ENCODE assay signal across 8 cellular contexts in the genomic region with DNA sequence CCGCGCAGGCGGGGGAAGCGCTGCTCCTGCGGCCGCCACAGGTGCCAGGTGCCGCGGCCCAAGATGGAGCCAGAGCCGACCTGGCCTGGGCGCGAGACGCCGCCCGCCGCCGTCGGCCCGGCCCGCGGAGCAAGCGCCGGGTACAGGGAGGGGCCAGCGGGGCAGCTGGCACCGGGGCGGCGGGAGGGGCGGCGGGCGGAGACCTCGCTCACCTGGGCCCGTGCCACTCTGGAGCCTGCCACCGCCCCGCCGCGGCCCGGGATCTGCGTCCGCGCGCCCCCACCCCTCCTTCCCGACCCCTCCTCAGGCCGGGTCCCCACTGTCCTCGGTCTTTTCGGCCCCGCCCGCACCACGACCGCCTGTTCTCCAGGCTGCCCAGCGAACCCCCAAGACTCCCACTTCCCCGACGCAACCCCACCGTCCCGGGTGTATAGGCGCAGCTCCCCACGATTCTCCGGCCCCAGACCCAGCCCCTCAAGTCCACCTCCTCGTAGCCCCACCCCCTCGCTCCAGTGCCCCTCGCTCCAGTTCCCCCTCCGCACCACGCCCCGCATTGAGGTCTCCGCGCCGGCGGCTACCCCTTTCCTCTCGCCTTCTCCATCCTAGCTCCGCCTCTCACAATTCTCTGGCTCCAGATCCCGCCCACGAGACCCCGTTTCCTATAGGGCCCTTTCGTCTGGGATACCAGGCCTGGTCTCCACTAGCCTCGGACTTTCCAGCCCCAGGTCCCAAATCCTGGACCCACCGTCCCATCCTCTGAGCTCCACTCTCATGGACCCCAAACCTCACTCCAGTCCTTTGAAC. TPM values are rescaled to one million over a fixed set of nuclear protein-coding genes. Genes with fewer than 3 reads are reported as not detected.
DNase-seq lines count a peak whose midpoint lies in the region; ATAC-seq, FAIRE-seq and TF ChIP-seq lines count a peak whose summit lies in the region.

Gene GPRIN2, minus strand, starts transcription at position 144 of the 804 bp plus-strand sequence. CDS start 5,922 bp downstream, outside the sequence.

- peak; percentile 2 for TF ChIP-seq CTCF in liver (IDR thresholded peaks at IDR 0.05; ENCODE audit: low read depth, low read length, missing input control)
- TF ChIP-seq CTCF in HepG2 (CRISPR knock-in tag; IDR thresholded peaks at IDR 0.05), result no peak

- TF ChIP-seq POLR2A in HepG2 (IDR thresholded peaks at IDR 0.05; ENCODE audit: insufficient read depth in 1 of 2, low read depth in 2 of 2, low read length in 2 of 2), result no peak

- no peak for DNase-seq in HepG2 (ENCODE audit: low spot score)
- no peak for DNase-seq in COR-L47 (lab: John Stamatoyannopoulos, UW)
- no peak for DNase-seq in SKM-1 treated with dmso at 0.1 percent for 144 hours (lab: John Stamatoyannopoulos, UW; ENCODE audit: unreplicated experiment)
- DNase-seq in pons (ENCODE audit: low spot score), result no peak
- no peak for DNase-seq in CD1c-positive myeloid dendritic cell (ENCODE audit: extremely low spot score)

- TF ChIP-seq EP300 in HepG2 (IDR thresholded peaks at IDR 0.05; ENCODE audit: low read depth in 2 of 2, low read length in 2 of 2), result no peak
- no peak for TF ChIP-seq EP300 in HepG2 (CRISPR knock-in tag; IDR thresholded peaks at IDR 0.05; ENCODE audit: borderline replicate concordance)

- ATAC-seq in HepG2, result no peak

- H3K27me3 ChIP-seq in liver (ENCODE audit: control insufficient read depth in 4 of 4, insufficient read depth in 4 of 4, low read length in 3 of 4) (peaks cover 4 to 12% (median 6%) of the 10 kb centered on the region in 4 donors), HepG2 (ENCODE audit: control insufficient read depth in 1 of 2, insufficient read depth in 2 of 2, low read length in 2 of 2) (peaks cover 11 to 56% of the 10 kb centered on the region in 2 experiments; a peak in 4 of 5 replicates), ectodermal cell (ENCODE audit: control insufficient read depth, insufficient read depth, low read length, poor library complexity, severe bottlenecking) (peaks cover 45% of the 10 kb centered on the region), mucosa of stomach (ENCODE audit: control insufficient read depth, insufficient read depth, low read length) (peaks cover 41% of the 10 kb centered on the region)

- TF ChIP-seq RAD21 in liver (IDR thresholded peaks at IDR 0.05), result no peak
- no peak for TF ChIP-seq RAD21 in HepG2 (CRISPR knock-in tag; IDR thresholded peaks at IDR 0.05)

- no peak within 1 kb of the TSS for H3K4me2 ChIP-seq in HepG2 (ENCODE audit: low read depth, low read length)

- H3K4me3 ChIP-seq in liver (ENCODE audit: low read depth in 1 of 3, low read length in 3 of 3) (peak within 1 kb of the TSS in 2 of 3 donors; percentile 2 to 42), HepG2 (replicated peaks in 1 of 3; ENCODE audit: insufficient read depth in 1 of 3, low read depth in 2 of 3, low read length in 3 of 3) (no peak within 1 kb of the TSS), ectodermal cell (ENCODE audit: insufficient read depth, low read depth, low read length) (peak within 1 kb of the TSS; percentile 66), mucosa of stomach (ENCODE audit: low read length) (peak within 1 kb of the TSS; percentile 37)

- BruUV-seq in HepG2 (replicated peaks; lab: Mats Ljungman, UMichigan), result no TSS peak

- H3K9ac ChIP-seq in liver (ENCODE audit: low read depth in 1 of 2, low read length in 2 of 2) (no peak within 1 kb of the TSS), HepG2 (ENCODE audit: insufficient read depth, low read depth, low read length) (no peak within 1 kb of the TSS), mucosa of stomach (ENCODE audit: low read length) (peak within 1 kb of the TSS; percentile 70)

- FAIRE-seq in HepG2 (lab: Jason Lieb, UNC), result no peak

- intact Hi-C loops in HepG2 (cut with micrococcal nuclease; ENCODE audit: unreplicated experiment), result no loop called here

- in situ Hi-C loops in HepG2 (cut with HindIII; ENCODE audit: extremely low pct_ligation_motif_present, low pct_unique_long_range_greater_than_20kb), result no loop called here

- POLR2A ChIA-PET in HepG2 (lab: Yijun Ruan, JAX), result no interaction called here

- CTCF ChIA-PET in HepG2 (lab: Yijun Ruan, JAX; ENCODE audit: low intra/inter-chr PET ratio, low total read pairs), result no interaction called here

- H3K9me3 ChIP-seq in liver (ENCODE audit: control insufficient read depth in 4 of 4, low read length in 3 of 4) (no peaks in the 10 kb centered on the region), HepG2 (ENCODE audit: low read length) (no peaks in the 10 kb centered on the region), ectodermal cell (ENCODE audit: control insufficient read depth, low read length) (no peaks in the 10 kb centered on the region), mucosa of stomach (ENCODE audit: control insufficient read depth, low read length) (no peaks in the 10 kb centered on the region)

- 7% methylated on average over 74 of the region's 74 CpGs for WGBS in liver
- WGBS in HepG2 (ENCODE audit: low lambda C conversion rate), result 67% methylated on average over 66 of the region's 74 CpGs
- 2% methylated on average over 74 of the region's 74 CpGs for WGBS in ectodermal cell, 2 experiments

- H3K36me3 ChIP-seq in liver (ENCODE audit: control insufficient read depth in 4 of 4, insufficient read depth in 3 of 4, low read depth in 1 of 4, low read length in 3 of 4) (no peaks in the 10 kb centered on the region), HepG2 (replicated peaks in 1 of 2; ENCODE audit: control insufficient read depth in 1 of 2, insufficient read depth in 2 of 2, low read length in 2 of 2) (no peaks in the 10 kb centered on the region), ectodermal cell (ENCODE audit: control insufficient read depth, insufficient read depth, low read length) (no peaks in the 10 kb centered on the region), mucosa of stomach (ENCODE audit: control insufficient read depth, insufficient read depth, low read length) (peaks cover 3% of the 10 kb centered on the region)

- H2AFZ ChIP-seq in HepG2 (ENCODE audit: low read length), result no peak within 1 kb of the TSS

- no peak within 1 kb of the TSS for H3K27ac ChIP-seq in liver (ENCODE audit: low read depth in 1 of 2, low read length in 2 of 2)
- no peak within 1 kb of the TSS for H3K27ac ChIP-seq in HepG2 (ENCODE audit: extremely low read length, insufficient read depth, low read length)
- H3K27ac ChIP-seq in ectodermal cell (ENCODE audit: insufficient read depth, low read depth, low read length, poor library complexity, severe bottlenecking), result no peak within 1 kb of the TSS

- no peaks in the 10 kb centered on the region; the same call in 1 of the 2 replicates for H4K20me1 ChIP-seq in HepG2 (ENCODE audit: insufficient read depth, low read length)

- no peaks in the 10 kb centered on the region for H3K79me2 ChIP-seq in HepG2 (ENCODE audit: insufficient read depth, low read length)

- H3K4me1 ChIP-seq in liver (ENCODE audit: control insufficient read depth in 4 of 4, insufficient read depth in 4 of 4, low read length in 3 of 4) (peaks cover 3 to 5% (median 4%) of the 10 kb centered on the region in 4 donors), HepG2 (ENCODE audit: insufficient read depth, low read length) (peaks cover 14% of the 10 kb centered on the region), ectodermal cell (ENCODE audit: control insufficient read depth, insufficient read depth, low read length) (peaks cover 8% of the 10 kb centered on the region), mucosa of stomach (ENCODE audit: control insufficient read depth, insufficient read depth, low read length) (peaks cover 60% of the 10 kb centered on the region)

TF ChIP-seq in liver, 16 proteins besides CTCF, POLR2A, EP300 and RAD21 (continues in another document):
- TF ChIP-seq JUND (IDR thresholded peaks at IDR 0.05) (no peak), HNF4G (IDR thresholded peaks at IDR 0.05) (no peak), GABPA (IDR thresholded peaks at IDR 0.05 in 1 of 2, conservative IDR thresholded peaks at IDR 0.05 in 1 of 2) (no peak), NR2F2 (IDR thresholded peaks at IDR 0.05) (no peak)

TF ChIP-seq in HepG2, 621 proteins besides CTCF, POLR2A, EP300 and RAD21:
- no peak for TF ChIP-seq EEA1 (CRISPR knock-in tag; IDR thresholded peaks at IDR 0.05; ENCODE audit: borderline replicate concordance)
- TF ChIP-seq YEATS2 (CRISPR knock-in tag; IDR thresholded peaks at IDR 0.05; ENCODE audit: borderline replicate concordance), result no peak
- TF ChIP-seq HNRNPLL (IDR thresholded peaks at IDR 0.05; ENCODE audit: low read depth, low read length, poor library complexity, severe bottlenecking), result no peak
- TF ChIP-seq RFX1 (IDR thresholded peaks at IDR 0.05), result no peak
- no peak for TF ChIP-seq ATRX (CRISPR knock-in tag; IDR thresholded peaks at IDR 0.05; ENCODE audit: borderline replicate concordance)

RNA-seq across cellular contexts. Expression of gene GPRIN2, which starts in this region (rescaled TPM):
- total RNA-seq in liver (1 to 10 TPM in 1 of 2 donors, under 1 TPM in 1; 0.09 to 1.3 TPM), HepG2 (2016; rRNA removed; fragmentation: Illumina TruSeq; extraction: Trizol) (not detected in 2 replicates)
- polyA plus RNA-seq in liver (under 1 TPM in 1 of 2 donors, not detected in 1; 0.15 TPM), HepG2 (2011; rRNA removed) (not detected in 2 replicates)
- total RNA-seq in HepG2 (2016; cell fraction: cytosol; rRNA removed; fragmentation: Illumina TruSeq; extraction: Trizol; ENCODE audit: low read depth), result not detected in 2 replicates
- total RNA-seq in HepG2 (2016; cell fraction: insoluble cytoplasmic fraction; rRNA removed; fragmentation: Illumina TruSeq; extraction: Trizol), result not detected in 2 replicates
- total RNA-seq in HepG2 (2016; cell fraction: membrane; rRNA removed; fragmentation: Illumina TruSeq; extraction: Trizol), result not detected in 2 replicates
- not detected in 2 replicates for total RNA-seq in HepG2 (2016; cell fraction: nucleus; rRNA removed; fragmentation: Illumina TruSeq; extraction: Trizol)
- polyA plus RNA-seq in HepG2 (2011; cell fraction: cytosol; rRNA removed), result not detected in 2 replicates
- polyA plus RNA-seq in HepG2 (2011; cell fraction: nucleus; rRNA removed), result not detected in 2 replicates
- not detected in 2 replicates for polyA plus RNA-seq in HepG2 (2012)
- polyA plus RNA-seq in HepG2 (2016; cell fraction: cytosol; fragmentation: Illumina TruSeq; extraction: Trizol; ENCODE audit: low read depth), result not detected in 2 replicates
- not detected in 2 replicates for polyA plus RNA-seq in HepG2 (2016; cell fraction: insoluble cytoplasmic fraction; fragmentation: Illumina TruSeq; extraction: Trizol; ENCODE audit: low read depth)
- polyA plus RNA-seq in HepG2 (2016; cell fraction: membrane; fragmentation: Illumina TruSeq; extraction: Trizol; ENCODE audit: low read depth), result not detected in 2 replicates
- polyA plus RNA-seq in HepG2 (2016; cell fraction: nucleus; fragmentation: Illumina TruSeq; extraction: Trizol; ENCODE audit: insufficient read depth, low read depth), result not detected in 2 replicates
- not detected in 2 replicates for polyA minus RNA-seq in HepG2 (2011; rRNA and poly(A)+ RNA removed; ENCODE audit: low replicate concordance)
- polyA minus RNA-seq in HepG2 (2011; cell fraction: cytosol; rRNA and poly(A)+ RNA removed), result not detected in 2 replicates
- polyA minus RNA-seq in HepG2 (2011; cell fraction: nucleus; rRNA and poly(A)+ RNA removed), result not detected in 2 replicates
- polyA plus RNA-seq in ectodermal cell (2013, experiment 1 of 4), result 4.6 TPM
- 4.3 TPM for polyA plus RNA-seq in ectodermal cell (2013, experiment 2 of 4)
- 4.1 TPM for polyA plus RNA-seq in ectodermal cell (2013, experiment 3 of 4)
- polyA plus RNA-seq in ectodermal cell (2013, experiment 4 of 4), result 4.1 TPM

Comparison
In these comparisons a context has a peak if more than half of its experiments do, and no peak if none do; other contexts are left out.
1. H3K4me3 ChIP-seq: peak in liver (2 of 3), ectodermal cell (single experiment) and mucosa of stomach (single experiment); none in HepG2 (0 of 3).